In the genomic region with DNA sequence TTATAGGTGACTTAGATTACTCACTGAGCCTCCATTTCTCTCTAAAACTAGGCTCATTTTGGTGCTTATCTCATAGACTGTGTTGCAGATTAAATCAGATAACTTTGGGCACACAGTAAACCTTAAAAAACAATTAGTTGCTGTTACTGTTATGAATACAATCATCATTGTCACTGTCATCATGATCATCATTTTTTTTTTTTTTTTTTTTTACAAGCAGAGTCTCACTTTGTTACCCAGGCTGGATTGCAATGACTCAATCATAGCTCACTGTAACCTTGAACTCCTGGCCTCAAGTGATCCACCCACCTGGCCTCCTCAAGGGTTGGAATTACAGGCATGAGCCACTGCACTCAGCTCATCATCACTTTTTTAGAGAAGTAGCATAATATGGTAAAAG, we compare ENCODE assay signal across 19 cellular contexts. TPM values are rescaled to one million over a fixed set of nuclear protein-coding genes. Genes with fewer than 3 reads are reported as not detected.
DNase-seq lines count a peak whose midpoint lies in the region; ATAC-seq and TF ChIP-seq lines count a peak whose summit lies in the region.
"Had no signal": no experiment of that assay in that cellular context is flagged by ENCODE, and none has a peak within 500 bp of the region (broad histone marks: within the 10 kb centered on the region; RNA-seq: fewer than 3 reads in every experiment).

No MANE protein-coding gene starts in this region.

- H3K27ac Mint-ChIP-seq in MCF 10A (ENCODE audit: low read depth, unreplicated experiment): no peak overlapping the region
- H3K27ac Mint-ChIP-seq: GM23338, T-cell had no signal

- no peaks in the 10 kb centered on the region for H3K4me1 ChIP-seq in breast epithelium
- H3K4me1 ChIP-seq: stomach had no signal

- H3K36me3 Mint-ChIP-seq in MCF 10A (ENCODE audit: insufficient read depth, unreplicated experiment): peaks cover 7% of the 10 kb centered on the region
- peaks cover 30% of the 10 kb centered on the region for H3K36me3 Mint-ChIP-seq in activated T-cell treated with anti-CD3 and anti-CD28 coated beads, Interleukin-2, amount 50 U/mL, for 4 hours (ENCODE audit: insufficient read depth)

- POLR2A ChIA-PET in MCF 10A (lab: Yijun Ruan, JAX): no interaction called here

- no TSS peak for BruUV-seq in MCF 10A (replicated peaks; lab: Mats Ljungman, UMichigan)

- no peak overlapping the region for H3K27ac ChIP-seq in breast epithelium
- H3K27ac ChIP-seq: cardiac muscle cell, gastrocnemius medialis, stomach had no signal

- H3K9me3 ChIP-seq in breast epithelium: no peaks in the 10 kb centered on the region
- H3K9me3 ChIP-seq: gastrocnemius medialis, stomach had no signal

- H3K9me3 Mint-ChIP-seq in MCF 10A (ENCODE audit: unreplicated experiment): no peaks in the 10 kb centered on the region
- no peaks in the 10 kb centered on the region for H3K9me3 Mint-ChIP-seq in activated T-cell treated with anti-CD3 and anti-CD28 coated beads, Interleukin-2, amount 50 U/mL, for 4 hours
- H3K9me3 Mint-ChIP-seq: CD4-positive, alpha-beta memory T cell; GM23338; T-cell had no signal

- peak; percentile 94 for ATAC-seq in activated T-cell treated with anti-CD3 and anti-CD28 coated beads, Interleukin-2, amount 50 U/mL, for 4 hours
- ATAC-seq: gastrocnemius medialis, GM23338, Right ventricle myocardium inferior, T-cell had no signal

- no peak overlapping the region for H3K4me3 ChIP-seq in breast epithelium
- H3K4me3 ChIP-seq: cardiac muscle cell, gastrocnemius medialis, GM23338, smooth muscle cell, stomach had no signal

- DNase-seq in MCF 10A (ENCODE audit: unreplicated experiment): peak; percentile 18
- no peak for DNase-seq in breast epithelium (ENCODE audit: low spot score in 2 of 2)
- no peak for DNase-seq in activated T-cell treated with anti-CD3 and anti-CD28 coated beads, Interleukin-2, amount 50 U/mL, for 4 hours
- peak; percentile 38 for DNase-seq in kidney tubule cell (ENCODE audit: low spot score)
- DNase-seq in NCI-H526 treated with DMSO at 0.1 percent for 48 hours (lab: John Stamatoyannopoulos, UW): no peak
- DNase-seq in NCI-H1105 (lab: John Stamatoyannopoulos, UW): no peak
- DNase-seq in activated CD4-positive, CD25-positive, alpha-beta regulatory T cell treated with anti-CD3 and anti-CD28 coated beads, Interleukin-2, amount 50 U/mL, for 72 hours: no peak
- DNase-seq: CD4-positive, alpha-beta memory T cell; dermis blood vessel endothelial cell; DMS53; gastrocnemius medialis; midbrain; NCI-H2029 treated with DMSO at 0.1 percent for 48 hours; stomach; T-cell had no signal

- no peaks in the 10 kb centered on the region for H3K27me3 ChIP-seq in breast epithelium
- H3K27me3 ChIP-seq: cardiac muscle cell, gastrocnemius medialis, stomach had no signal

- CTCF ChIA-PET in MCF 10A (lab: Yijun Ruan, JAX): interaction anchor here (1.1 to 1.4 kb wide), 3 partner anchors 24 to 233 kb away, joined by 3 to 7 read pairs (median 3); no protein-coding TSS in a partner anchor

- no peak for TF ChIP-seq POLR2A in breast epithelium (IDR thresholded peaks at IDR 0.05)

- no peak overlapping the region for H3K4me3 Mint-ChIP-seq in MCF 10A (ENCODE audit: unreplicated experiment)
- no peak overlapping the region for H3K4me3 Mint-ChIP-seq in activated T-cell treated with anti-CD3 and anti-CD28 coated beads, Interleukin-2, amount 50 U/mL, for 4 hours
- H3K4me3 Mint-ChIP-seq: CD4-positive, alpha-beta memory T cell; GM23338; T-cell had no signal

- H3K4me1 Mint-ChIP-seq in MCF 10A (ENCODE audit: insufficient read depth, unreplicated experiment): peaks cover 5% of the 10 kb centered on the region
- peaks cover 9% of the 10 kb centered on the region for H3K4me1 Mint-ChIP-seq in activated T-cell treated with anti-CD3 and anti-CD28 coated beads, Interleukin-2, amount 50 U/mL, for 4 hours (ENCODE audit: low read depth)

- intact Hi-C loops in MCF 10A (cut with micrococcal nuclease): loop anchor here (10.0 kb wide), 1 partner anchor 314 kb away; no protein-coding TSS in a partner anchor
- intact Hi-C loops in breast epithelium (cut with DNase I; ENCODE audit: low total_unique reads): no loop called here

- H3K36me3 ChIP-seq in breast epithelium: no peaks in the 10 kb centered on the region
- H3K36me3 ChIP-seq: cardiac muscle cell, gastrocnemius medialis had no signal

- no peak for TF ChIP-seq CTCF in MCF 10A (IDR thresholded peaks at IDR 0.05; ENCODE audit: unreplicated experiment)
- no peak for TF ChIP-seq CTCF in breast epithelium (IDR thresholded peaks at IDR 0.05)

- H3K27me3 Mint-ChIP-seq in MCF 10A (ENCODE audit: insufficient read depth, unreplicated experiment): no peaks in the 10 kb centered on the region
- no peaks in the 10 kb centered on the region for H3K27me3 Mint-ChIP-seq in activated T-cell treated with anti-CD3 and anti-CD28 coated beads, Interleukin-2, amount 50 U/mL, for 4 hours (ENCODE audit: low read depth)
- H3K27me3 Mint-ChIP-seq: CD4-positive, alpha-beta memory T cell; T-cell had no signal

RNA-seq across cellular contexts. Expression of gene VWA8, which starts 60.0 kb away (rescaled TPM):
- total RNA-seq in MCF 10A (2022): 20.1 and 21.4 TPM in 2 replicates
- 10 to 100 TPM; 18.4 to 43.5 (median 34.7) TPM for total RNA-seq in breast epithelium
- 10 to 100 TPM; 22.2 to 31.9 (median 26.4) TPM for total RNA-seq in activated T-cell treated with anti-CD3 and anti-CD28 coated beads, Interleukin-2, amount 50 U/mL, for 4 hours

Comparison
In these comparisons a context has a peak if more than half of its experiments do, and no peak if none do; other contexts are left out.
1. DNase-seq: peak in MCF 10A (single experiment) and kidney tubule cell (single experiment); none in breast epithelium (0 of 2), activated T-cell treated with anti-CD3 and anti-CD28 coated beads, Interleukin-2, amount 50 U/mL, for 4 hours (single experiment), NCI-H526 treated with DMSO at 0.1 percent for 48 hours (single experiment), NCI-H1105 (single experiment) and activated CD4-positive, CD25-positive, alpha-beta regulatory T cell treated with anti-CD3 and anti-CD28 coated beads, Interleukin-2, amount 50 U/mL, for 72 hours (single experiment).